In the genomic region with DNA sequence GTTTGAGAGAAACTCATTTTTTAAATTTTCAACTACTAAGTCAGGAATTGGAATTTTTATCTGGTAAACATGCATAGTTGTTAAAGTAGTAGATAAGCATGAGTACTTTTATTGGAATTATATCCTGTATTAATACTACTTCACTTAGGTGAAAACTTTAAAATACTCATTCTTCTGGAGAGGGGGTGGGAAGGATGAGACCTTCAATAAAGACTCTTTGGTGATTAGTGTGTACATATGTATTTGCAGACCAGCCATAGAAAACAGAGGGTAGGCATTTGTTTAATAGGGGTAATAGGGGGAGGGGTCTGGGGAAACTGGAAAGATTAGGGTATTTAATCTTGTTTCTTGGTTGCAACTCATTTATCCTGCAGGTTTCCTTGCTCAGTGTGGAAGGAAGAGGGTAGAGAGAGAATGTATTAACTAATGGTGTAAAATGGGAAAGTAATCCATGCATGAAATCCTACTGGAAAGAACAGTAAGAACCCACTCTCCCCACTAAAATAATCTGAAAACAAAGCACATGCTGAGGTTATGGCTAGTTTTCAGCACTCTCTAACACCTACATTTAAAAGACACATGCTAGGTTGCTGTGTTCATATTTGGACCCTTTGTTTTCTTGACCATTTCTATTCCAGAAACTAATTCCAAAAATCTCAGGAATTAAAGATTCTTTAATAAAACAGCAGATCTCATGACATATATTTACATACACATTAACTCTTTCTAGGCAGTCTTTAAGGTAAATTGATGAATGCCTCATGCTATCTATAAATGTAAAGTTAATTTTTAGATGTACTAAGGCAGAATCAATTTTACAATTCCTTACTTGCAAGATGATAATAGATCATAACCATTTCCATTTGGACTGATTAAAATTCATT, we compare ENCODE assay signal across 12 cellular contexts. TPM values are rescaled to one million over a fixed set of nuclear protein-coding genes. Genes with fewer than 3 reads are reported as not detected.
DNase-seq lines count a peak whose midpoint lies in the region; ATAC-seq, FAIRE-seq and TF ChIP-seq lines count a peak whose summit lies in the region.
"Had no signal": no experiment of that assay in that cellular context is flagged by ENCODE, and none has a peak within 500 bp of the region (broad histone marks: within the 10 kb centered on the region; RNA-seq: fewer than 3 reads in every experiment).

No MANE protein-coding gene starts in this region.

- H3K4me3 ChIP-seq in A673 (ENCODE audit: low read depth, low read length, poor library complexity, severe bottlenecking) (peak overlapping the region; percentile 91), heart right ventricle (no peak overlapping the region)
- H3K4me3 ChIP-seq: body of pancreas had no signal

- H3K4me1 ChIP-seq in A673 (ENCODE audit: insufficient read depth, low read length, poor library complexity, severe bottlenecking) (peaks cover 7% of the 10 kb centered on the region), heart right ventricle (peaks cover 0 to 22% (median 12%) of the 10 kb centered on the region in 9 donors)

- H3K36me3 Mint-ChIP-seq in endothelial cell (ENCODE audit: low read depth, unreplicated experiment): peaks cover 2% of the 10 kb centered on the region

- no TSS peak for BruUV-seq in A673 (replicated peaks; lab: Mats Ljungman, UMichigan)

- DNase-seq in A673 (ENCODE audit: low spot score) (peak; percentile 30), GM12891 (ENCODE audit: insufficient read length, low spot score) (no peak), NCI-H82 treated with DMSO at 0.1 percent for 48 hours (lab: John Stamatoyannopoulos, UW; ENCODE audit: unreplicated experiment) (peak; percentile 94), endothelial cell (ENCODE audit: low spot score) (no peak), SKM-1 treated with dmso at 0.1 percent for 144 hours (lab: John Stamatoyannopoulos, UW; ENCODE audit: unreplicated experiment) (no peak), activated T-cell treated with anti-CD3 and anti-CD28 coated beads for 4 hours (no peak), heart right ventricle (no peak)
- DNase-seq: body of pancreas; head of caudate nucleus; posterior cingulate gyrus; stimulated activated CD4-positive, alpha-beta T cell treated with anti-CD3 and anti-CD28 coated beads, Interleukin-2, amount 100 ng/mL, for 48 hours had no signal

- H3K9me3 ChIP-seq in A673 (ENCODE audit: low read depth, low read length, poor library complexity, severe bottlenecking): no peaks in the 10 kb centered on the region
- H3K9me3 ChIP-seq in heart right ventricle: no peaks in the 10 kb centered on the region

- peak overlapping the region; percentile 49 for H3K4me3 Mint-ChIP-seq in endothelial cell (ENCODE audit: unreplicated experiment)

- H3K27me3 Mint-ChIP-seq in endothelial cell (ENCODE audit: unreplicated experiment): peaks cover 10% of the 10 kb centered on the region

- ATAC-seq in GM21528 (IDR thresholded peaks at IDR 0.05; ENCODE audit: low FRiP score, unreplicated experiment) (no peak), heart right ventricle (no peak)
- ATAC-seq: body of pancreas had no signal

- POLR2A ChIA-PET in A673 (lab: Charles Lee; ENCODE audit: low non-redundant PET): no interaction called here

- peak; percentile 38; the same call in 1 of the 2 replicates for TF ChIP-seq POLR2A in GM12891 (IDR thresholded peaks at IDR 0.05; ENCODE audit: low read depth, low read length)

- CTCF ChIA-PET in A673 (lab: Charles Lee): no interaction called here

- no peaks in the 10 kb centered on the region for H3K9me3 Mint-ChIP-seq in endothelial cell (ENCODE audit: unreplicated experiment)

- intact Hi-C loops in A673 (cut with micrococcal nuclease; ENCODE audit: unreplicated experiment) (no loop called here), heart right ventricle (cut with DNase I) (no loop called here)

- peak overlapping the region; percentile 54 for H3K27ac Mint-ChIP-seq in endothelial cell (ENCODE audit: unreplicated experiment)

- FAIRE-seq in GM12891 (lab: Jason Lieb, UNC): peak; percentile 38

- peaks cover 25% of the 10 kb centered on the region for H3K4me1 Mint-ChIP-seq in endothelial cell (ENCODE audit: unreplicated experiment)

- TF ChIP-seq CTCF in A673 (conservative IDR thresholded peaks at IDR 0.05; ENCODE audit: low read depth, low read length) (no peak), endothelial cell (IDR thresholded peaks at IDR 0.05; ENCODE audit: unreplicated experiment) (no peak), heart right ventricle (IDR thresholded peaks at IDR 0.05) (no peak)

- H3K27ac ChIP-seq in A673 (ENCODE audit: low read depth, low read length, poor library complexity, severe bottlenecking) (peak overlapping the region; percentile 85), heart right ventricle (no peak overlapping the region)
- H3K27ac ChIP-seq: body of pancreas had no signal

- H3K36me3 ChIP-seq in A673 (ENCODE audit: insufficient read depth, low read length, poor library complexity, severe bottlenecking) (no peaks in the 10 kb centered on the region), heart right ventricle (no peaks in the 10 kb centered on the region)

- H3K27me3 ChIP-seq in A673 (replicated peaks; ENCODE audit: insufficient read depth, low read depth, low read length, poor library complexity) (peaks cover 44% of the 10 kb centered on the region), heart right ventricle (peaks cover 35 to 100% (median 99%) of the 10 kb centered on the region in 7 donors)

TF ChIP-seq in GM12891, 5 proteins besides CTCF, POLR2A, EP300 and RAD21:
- no peak for TF ChIP-seq PAX5 (IDR thresholded peaks at IDR 0.05; ENCODE audit: insufficient read depth, low read length, severe bottlenecking)
- TF ChIP-seq SPI1 (IDR thresholded peaks at IDR 0.05; ENCODE audit: low read depth, low read length): no peak
- TF ChIP-seq POU2F2 (IDR thresholded peaks at IDR 0.05; ENCODE audit: low read depth, low read length): no peak
- no peak for TF ChIP-seq POLR2AphosphoS5 (IDR thresholded peaks at IDR 0.05; ENCODE audit: low read depth, low read length)

RNA-seq across cellular contexts. Expression of a gene that starts 6.2 kb away (rescaled TPM):
- total RNA-seq in A673 (2021) (75.3 and 85.4 TPM in 2 replicates), endothelial cell (ENCODE audit: unreplicated experiment) (92.8 TPM), heart right ventricle (under 1 TPM in 3 of 10 donors, not detected in 7; 0.20 to 0.60 (median 0.49) TPM)
- polyA plus RNA-seq in GM12891 (2012; ENCODE audit: low read depth, missing spikeins): 31.3 TPM
- polyA plus RNA-seq in heart right ventricle: under 1 TPM in 1 of 2 donors, not detected in 1; 0.16 TPM

RNA-seq across cellular contexts. Expression of a gene that starts 55.3 kb away (rescaled TPM):
- total RNA-seq in A673 (2021): 114 and 116 TPM in 2 replicates
- 74.3 TPM for polyA plus RNA-seq in GM12891 (2012; ENCODE audit: low read depth, missing spikeins)
- total RNA-seq in endothelial cell (ENCODE audit: unreplicated experiment): 107 TPM
- 10 to 100 TPM; 26.9 to 38.3 (median 31.2) TPM for total RNA-seq in heart right ventricle
- polyA plus RNA-seq in heart right ventricle: 10 to 100 TPM; 24.6 to 86.8 TPM

Comparison
In these comparisons a context has a peak if more than half of its experiments do, and no peak if none do; other contexts are left out.
1. DNase-seq: peak in A673 (single experiment) and NCI-H82 treated with DMSO at 0.1 percent for 48 hours (single experiment); none in GM12891 (single experiment), endothelial cell (single experiment), SKM-1 treated with dmso at 0.1 percent for 144 hours (single experiment), activated T-cell treated with anti-CD3 and anti-CD28 coated beads for 4 hours (single experiment) and heart right ventricle (0 of 2).
2. RNA of a gene that starts 6.2 kb away (total RNA-seq): 92.8 TPM in endothelial cell (single experiment) and 75.3 to 85.4 TPM in A673; 0.20 to 0.60 TPM in heart right ventricle; every median in the first group is over 10 times any median in the second.